Comparison of ENCODE assay signal across 18 cellular contexts in the genomic region with DNA sequence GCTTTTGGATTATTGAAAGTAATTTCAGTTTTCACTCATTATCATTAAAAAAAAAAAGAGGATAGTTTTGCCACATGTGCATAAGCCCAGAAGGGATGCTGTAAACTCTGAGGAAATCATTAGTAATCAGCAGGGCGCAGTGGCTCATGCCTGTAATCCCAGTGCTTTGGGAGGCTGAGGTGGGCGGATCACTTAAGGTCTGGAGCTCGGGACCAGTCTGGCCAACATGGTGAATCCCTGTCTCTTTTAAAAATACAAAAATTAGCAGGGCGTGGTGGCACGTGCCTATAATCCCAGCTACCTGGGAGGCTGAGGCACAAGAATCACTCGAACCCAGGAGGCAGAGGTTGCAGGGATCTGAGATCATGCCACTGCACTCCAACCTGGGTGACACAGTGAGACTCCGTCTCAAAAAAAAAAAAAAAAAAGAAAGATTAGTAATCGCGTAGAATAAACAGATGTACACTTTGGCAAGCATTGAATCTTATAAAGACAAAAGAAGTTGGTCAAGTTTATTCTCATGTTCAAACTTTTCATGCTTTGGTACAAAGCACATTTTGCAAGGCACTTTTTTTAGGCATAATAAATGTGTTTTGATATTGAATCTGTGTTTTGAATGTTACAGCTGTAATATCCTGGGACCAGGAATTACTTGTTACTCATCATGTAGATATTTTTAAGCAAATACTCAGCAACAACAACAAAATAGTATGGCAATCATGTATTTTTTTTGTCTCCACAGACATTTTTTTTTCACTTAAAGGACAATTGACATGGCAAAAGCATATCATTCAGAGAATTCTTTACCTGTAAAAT.
DNase-seq lines count a peak whose midpoint lies in the region; ATAC-seq and TF ChIP-seq lines count a peak whose summit lies in the region.
"Had no signal": no experiment of that assay in that cellular context is flagged by ENCODE, and none has a peak within 500 bp of the region (broad histone marks: within the 10 kb centered on the region; RNA-seq: fewer than 3 reads in every experiment).

No MANE protein-coding gene starts in this region.

- H3K4me1 Mint-ChIP-seq in GM23338 = no peaks in the 10 kb centered on the region
- H3K4me1 Mint-ChIP-seq: IgD-negative memory B cell had no signal

- H3K4me1 ChIP-seq in GM23338 (ENCODE audit: insufficient read depth) = no peaks in the 10 kb centered on the region
- H3K4me1 ChIP-seq in adipocyte (ENCODE audit: control insufficient read depth, insufficient read depth, low read length) = peaks cover 38% of the 10 kb centered on the region

- no peaks in the 10 kb centered on the region for H4K20me1 ChIP-seq in GM23338 (replicated peaks; ENCODE audit: insufficient read depth)

- H3K4me2 ChIP-seq in GM23338 = no peak overlapping the region

- H3K36me3 ChIP-seq in GM23338 (ENCODE audit: insufficient read depth) (no peaks in the 10 kb centered on the region), adipocyte (ENCODE audit: control insufficient read depth, insufficient read depth, low read length, severe bottlenecking) (no peaks in the 10 kb centered on the region)
- H3K36me3 ChIP-seq: tibial artery had no signal

- H3K27me3 ChIP-seq in GM23338 (ENCODE audit: insufficient read depth) (no peaks in the 10 kb centered on the region), adipocyte (replicated peaks; ENCODE audit: control insufficient read depth, insufficient read depth, low read length) (no peaks in the 10 kb centered on the region)
- H3K27me3 ChIP-seq: body of pancreas, tibial artery had no signal

- no peaks in the 10 kb centered on the region for H3K9me3 ChIP-seq in adipocyte (ENCODE audit: control insufficient read depth, low read length)
- H3K9me3 ChIP-seq: body of pancreas, tibial artery had no signal

- H3K36me3 Mint-ChIP-seq in GM23338 (ENCODE audit: low read depth) = no peaks in the 10 kb centered on the region
- H3K36me3 Mint-ChIP-seq: CD8-positive, alpha-beta T cell; IgD-negative memory B cell had no signal

- H3K9ac ChIP-seq in adipocyte (ENCODE audit: low read length) = peak overlapping the region; percentile 62

- no peak overlapping the region for H3K4me3 Mint-ChIP-seq in GM23338
- H3K4me3 Mint-ChIP-seq: activated CD8-positive, alpha-beta T cell treated with anti-CD3 and anti-CD28 coated beads, Interleukin-2, amount 10 ng/mL, durations not matched to agents 7 days and 5 days; CD8-positive, alpha-beta T cell; IgD-negative memory B cell had no signal

- H3F3A ChIP-seq in GM23338 (replicated peaks; ENCODE audit: low read depth) = no peaks in the 10 kb centered on the region

- DNase-seq in GM23338 (ENCODE audit: low spot score) (no peak), adipocyte (ENCODE audit: low read depth) (peak; percentile 50), hepatic stellate cell (ENCODE audit: low spot score) (peak; percentile 4), stromal cell of bone marrow (ENCODE audit: low read depth) (peak; percentile 18), RPMI8226 (no peak)
- no peak for DNase-seq in activated effector memory CD4-positive, alpha-beta T cell treated with anti-CD3 and anti-CD28 coated beads, Interleukin-2, amount 50 U/mL, for 16 hours
- DNase-seq: activated CD8-positive, alpha-beta T cell treated with anti-CD3 and anti-CD28 coated beads, Interleukin-2, amount 10 ng/mL, durations not matched to agents 7 days and 5 days; activated effector memory CD4-positive, alpha-beta T cell treated with Interleukin-2 at 50 U/mL for 16 hours; body of pancreas; CD8-positive, alpha-beta T cell; effector CD4-positive, alpha-beta T cell; kidney; NCI-H1417 treated with DMSO at 0.1 percent for 48 hours; NCI-H226; posterior cingulate gyrus had no signal

- no peaks in the 10 kb centered on the region for H3K9me2 ChIP-seq in GM23338 (ENCODE audit: insufficient read depth)

- peaks cover 3% of the 10 kb centered on the region for H3K27me3 Mint-ChIP-seq in GM23338 (ENCODE audit: insufficient read depth, low read depth, poor library complexity)
- H3K27me3 Mint-ChIP-seq: IgD-negative memory B cell had no signal

- H3K4me3 ChIP-seq in GM23338 (no peak overlapping the region), adipocyte (ENCODE audit: low read length) (peak overlapping the region; percentile 55)
- H3K4me3 ChIP-seq: body of pancreas, tibial artery had no signal

- ATAC-seq in GM23338 = no peak
- no peak for ATAC-seq in HG02938 (IDR thresholded peaks at IDR 0.05; ENCODE audit: unreplicated experiment)
- ATAC-seq: activated CD8-positive, alpha-beta T cell treated with anti-CD3 and anti-CD28 coated beads, Interleukin-2, amount 10 ng/mL, durations not matched to agents 7 days and 5 days; body of pancreas; CD8-positive, alpha-beta T cell had no signal

- 0 out of 2 replicates have a peak overlapping the region, but pooled peaks have one; percentile 36 for H2AFZ ChIP-seq in GM23338

- H3K79me2 ChIP-seq in GM23338 (replicated peaks; ENCODE audit: insufficient read depth) = no peaks in the 10 kb centered on the region

- no peaks in the 10 kb centered on the region for H3K9me3 Mint-ChIP-seq in GM23338

- no peak overlapping the region for H3K27ac Mint-ChIP-seq in GM23338
- H3K27ac Mint-ChIP-seq: activated CD8-positive, alpha-beta T cell treated with anti-CD3 and anti-CD28 coated beads, Interleukin-2, amount 10 ng/mL, durations not matched to agents 7 days and 5 days; CD8-positive, alpha-beta T cell; IgD-negative memory B cell had no signal

- no peak overlapping the region for H3K27ac ChIP-seq in GM23338 (ENCODE audit: low read depth)
- H3K27ac ChIP-seq: body of pancreas had no signal

- no peak for TF ChIP-seq CTCF in GM23338 (conservative IDR thresholded peaks at IDR 0.05; ENCODE audit: low read depth in 2 of 2)

TF ChIP-seq in GM23338, 12 proteins besides CTCF, POLR2A, EP300 and RAD21 (continues in another document):
- TF ChIP-seq STAT1 (IDR thresholded peaks at IDR 0.05; ENCODE audit: unreplicated experiment) (no peak), POLR2AphosphoS5 (IDR thresholded peaks at IDR 0.05; ENCODE audit: low read depth) (no peak), EZH2phosphoT487 (IDR thresholded peaks at IDR 0.05; ENCODE audit: unreplicated experiment) (no peak), CREB1 (CRISPR knock-in tag; IDR thresholded peaks at IDR 0.05; ENCODE audit: low read depth) (no peak), ZNF114 (CRISPR knock-in tag; IDR thresholded peaks at IDR 0.05) (no peak), NANOG (IDR thresholded peaks at IDR 0.05; ENCODE audit: borderline replicate concordance) (no peak)
- TF ChIP-seq, protein P1, sequence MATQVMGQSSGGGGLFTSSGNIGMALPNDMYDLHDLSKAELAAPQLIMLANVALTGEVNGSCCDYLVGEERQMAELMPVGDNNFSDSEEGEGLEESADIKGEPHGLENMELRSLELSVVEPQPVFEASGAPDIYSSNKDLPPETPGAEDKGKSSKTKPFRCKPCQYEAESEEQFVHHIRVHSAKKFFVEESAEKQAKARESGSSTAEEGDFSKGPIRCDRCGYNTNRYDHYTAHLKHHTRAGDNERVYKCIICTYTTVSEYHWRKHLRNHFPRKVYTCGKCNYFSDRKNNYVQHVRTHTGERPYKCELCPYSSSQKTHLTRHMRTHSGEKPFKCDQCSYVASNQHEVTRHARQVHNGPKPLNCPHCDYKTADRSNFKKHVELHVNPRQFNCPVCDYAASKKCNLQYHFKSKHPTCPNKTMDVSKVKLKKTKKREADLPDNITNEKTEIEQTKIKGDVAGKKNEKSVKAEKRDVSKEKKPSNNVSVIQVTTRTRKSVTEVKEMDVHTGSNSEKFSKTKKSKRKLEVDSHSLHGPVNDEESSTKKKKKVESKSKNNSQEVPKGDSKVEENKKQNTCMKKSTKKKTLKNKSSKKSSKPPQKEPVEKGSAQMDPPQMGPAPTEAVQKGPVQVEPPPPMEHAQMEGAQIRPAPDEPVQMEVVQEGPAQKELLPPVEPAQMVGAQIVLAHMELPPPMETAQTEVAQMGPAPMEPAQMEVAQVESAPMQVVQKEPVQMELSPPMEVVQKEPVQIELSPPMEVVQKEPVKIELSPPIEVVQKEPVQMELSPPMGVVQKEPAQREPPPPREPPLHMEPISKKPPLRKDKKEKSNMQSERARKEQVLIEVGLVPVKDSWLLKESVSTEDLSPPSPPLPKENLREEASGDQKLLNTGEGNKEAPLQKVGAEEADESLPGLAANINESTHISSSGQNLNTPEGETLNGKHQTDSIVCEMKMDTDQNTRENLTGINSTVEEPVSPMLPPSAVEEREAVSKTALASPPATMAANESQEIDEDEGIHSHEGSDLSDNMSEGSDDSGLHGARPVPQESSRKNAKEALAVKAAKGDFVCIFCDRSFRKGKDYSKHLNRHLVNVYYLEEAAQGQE (IDR thresholded peaks at IDR 0.05; ENCODE audit: unreplicated experiment) = no peak

Comparison
In these comparisons a context has a peak if more than half of its experiments do, and no peak if none do; other contexts are left out.
1. DNase-seq: peak in adipocyte (single experiment), hepatic stellate cell (single experiment) and stromal cell of bone marrow (single experiment); none in GM23338 (single experiment), RPMI8226 (single experiment) and activated effector memory CD4-positive, alpha-beta T cell treated with anti-CD3 and anti-CD28 coated beads, Interleukin-2, amount 50 U/mL, for 16 hours (single experiment).